8 cellular contexts compared by ENCODE assay signal in genomic region chr7:140062528-140063299, GRCh38. TPM values are rescaled to one million over a fixed set of nuclear protein-coding genes. Genes with fewer than 3 reads are reported as not detected.
A peak's percentile ranks its signal among the peaks of the same experiment; 100 is the strongest.
DNase-seq lines count a peak whose midpoint lies in the region; ATAC-seq and TF ChIP-seq lines count a peak whose summit lies in the region.

TSS of gene PARP12 (minus strand) at chr7:140062951. CDS start at chr7:140062847, 104 bp downstream.

- peak within 1 kb of the TSS; percentile 47 for H3K27ac ChIP-seq in cingulate gyrus (ENCODE audit: low read depth, low read length)

- CTCF ChIA-PET in activated CD4-positive, alpha-beta T cell treated with anti-CD3 and anti-CD28 coated beads for 36 hours (lab: Charles Lee), result interaction anchor here (0.6 to 1.1 kb wide), 5 partner anchors 12 to 326 kb away, joined by 3 read pairs; no protein-coding TSS in a partner anchor

- POLR2A ChIA-PET in activated CD4-positive, alpha-beta T cell treated with anti-CD3 and anti-CD28 coated beads for 36 hours (lab: Charles Lee), result interaction anchor here (0.6 to 1.4 kb wide), 5 partner anchors 15 to 318 kb away, joined by 3 to 5 read pairs (median 4); partner anchors contain the start of gene KDM7A

- peak; percentile 81 for TF ChIP-seq POLR2A in GM18526 (IDR thresholded peaks at IDR 0.05; ENCODE audit: extremely low read depth, insufficient read length)

- intact Hi-C loops in activated CD4-positive, alpha-beta T cell treated with anti-CD3 and anti-CD28 coated beads for 36 hours (cut with DNase I, micrococcal nuclease), result loop anchor here (1.0 to 10.0 kb wide), 9 partner anchors 113 to 1492 kb away; partner anchors contain the start of genes AGK (in 1 of the 2), FMC1 (in 1 of the 2), KDM7A (in 1 of the 2) and MKRN1 (in 1 of the 2)

- H3K4me3 Mint-ChIP-seq in activated CD4-positive, alpha-beta T cell treated with anti-CD3 and anti-CD28 coated beads for 36 hours, result peak within 1 kb of the TSS; percentile 78

- DNase-seq in A172 (ENCODE audit: low spot score) (peak; percentile 54), NCI-H2171 treated with DMSO at 0.1 percent for 48 hours (lab: John Stamatoyannopoulos, UW) (peak; percentile 54), left kidney (ENCODE audit: low read depth, low spot score) (peak; percentile 89)
- DNase-seq in activated CD4-positive, alpha-beta T cell treated with anti-CD3 and anti-CD28 coated beads for 36 hours, result peak; percentile 91
- DNase-seq in stimulated activated CD4-positive, alpha-beta T cell treated with anti-CD3 and anti-CD28 coated beads, Interleukin-2, amount 100 ng/mL, for 24 hours, result peak; percentile 82 to 89

- peaks cover 16% of the 10 kb centered on the region for H3K9me3 Mint-ChIP-seq in activated CD4-positive, alpha-beta T cell treated with anti-CD3 and anti-CD28 coated beads for 36 hours (ENCODE audit: low read depth)

- peaks cover 18% of the 10 kb centered on the region for H3K36me3 Mint-ChIP-seq in activated CD4-positive, alpha-beta T cell treated with anti-CD3 and anti-CD28 coated beads for 36 hours (ENCODE audit: low read depth)

- no peaks in the 10 kb centered on the region for H3K27me3 Mint-ChIP-seq in activated CD4-positive, alpha-beta T cell treated with anti-CD3 and anti-CD28 coated beads for 36 hours

- ATAC-seq in HG03064 (IDR thresholded peaks at IDR 0.05; ENCODE audit: low read depth, unreplicated experiment), result peak; percentile 89
- peak; percentile 65 for ATAC-seq in activated CD4-positive, alpha-beta T cell treated with anti-CD3 and anti-CD28 coated beads for 36 hours

- peak within 1 kb of the TSS; percentile 75 for H3K27ac Mint-ChIP-seq in activated CD4-positive, alpha-beta T cell treated with anti-CD3 and anti-CD28 coated beads for 36 hours

- H3K4me1 Mint-ChIP-seq in activated CD4-positive, alpha-beta T cell treated with anti-CD3 and anti-CD28 coated beads for 36 hours, result peaks cover 36% of the 10 kb centered on the region

RNA-seq across cellular contexts. Expression of gene PARP12, which starts in this region (rescaled TPM):
- 19.6 and 23.1 TPM in 2 replicates for total RNA-seq in A172 (2014; rRNA removed; shearing (Covaris generic))
- total RNA-seq in activated CD4-positive, alpha-beta T cell treated with anti-CD3 and anti-CD28 coated beads for 36 hours, result 10 to 100 TPM; 25.7 to 28.7 TPM

Comparison
In these comparisons a context has a peak if more than half of its experiments do, and no peak if none do; other contexts are left out.
1. Peak in every context shown above with its lines: DNase-seq, ATAC-seq and H3K27ac ChIP-seq.